In genomic region chr10:71639412-71639719, GRCh38 we compare ENCODE assay signal across 16 cellular contexts.
"Had no signal": no experiment of that assay in that cellular context is flagged by ENCODE, and none has a peak within 500 bp of the region (broad histone marks: within the 10 kb centered on the region; RNA-seq: fewer than 3 reads in every experiment).

No MANE protein-coding gene starts in this region.

- H3K9me3 ChIP-seq: left ventricle myocardium inferior, ovary, sigmoid colon, tibial nerve had no signal

- H3K36me3 ChIP-seq: left ventricle myocardium inferior, ovary, sigmoid colon, tibial nerve had no signal

- H3K4me1 ChIP-seq: foreskin keratinocyte had no signal

- H3K9me3 Mint-ChIP-seq: activated T-helper 2 cell treated with anti-CD3 and anti-CD28 coated beads, Interferon-gamma antibody, Interleukin-2, Interleukin-4, amounts not matched to agents 10 μg/mL and 5 μg/mL and 100 μg/mL, durations not matched to agents 14 hours and 24 hours and 36 hours; nephron progenitor cell had no signal

- H3K27ac Mint-ChIP-seq: activated T-helper 2 cell treated with anti-CD3 and anti-CD28 coated beads, Interferon-gamma antibody, Interleukin-2, Interleukin-4, amounts not matched to agents 10 μg/mL and 5 μg/mL and 100 μg/mL, durations not matched to agents 14 hours and 24 hours and 36 hours had no signal

- ATAC-seq: foreskin keratinocyte, SK-N-SH treated with all-trans-retinoic acid at 6 μM for 48 hours had no signal

- H3K27me3 ChIP-seq: ovary, sigmoid colon, tibial nerve had no signal

- DNase-seq: activated CD4-positive, alpha-beta T cell treated with anti-CD3 and anti-CD28 coated beads, Interleukin-2, amount 50 U/mL, for 48 hours; activated naive CD4-positive, alpha-beta T cell treated with anti-CD3 and anti-CD28 coated beads, Interleukin-2, amount 50 U/mL, for 16 hours; effector memory CD4-positive, alpha-beta T cell; foreskin keratinocyte; left ventricle myocardium inferior; sigmoid colon; stimulated activated CD4-positive, alpha-beta T cell treated with anti-CD3 and anti-CD28 coated beads, Interleukin-12 subunit alpha, Interleukin-12 subunit beta, amount 100 ng/mL, for 4 hours; stimulated activated naive CD4-positive, alpha-beta T cell; T-helper 1 cell had no signal

- H3K27ac ChIP-seq: foreskin keratinocyte, left ventricle myocardium inferior, ovary, sigmoid colon had no signal

- FAIRE-seq: colon, islet of Langerhans had no signal

- H3K4me3 ChIP-seq: left ventricle myocardium inferior, ovary, sigmoid colon, tibial nerve had no signal
